ENCODE assay signal across 8 cellular contexts in the genomic region with DNA sequence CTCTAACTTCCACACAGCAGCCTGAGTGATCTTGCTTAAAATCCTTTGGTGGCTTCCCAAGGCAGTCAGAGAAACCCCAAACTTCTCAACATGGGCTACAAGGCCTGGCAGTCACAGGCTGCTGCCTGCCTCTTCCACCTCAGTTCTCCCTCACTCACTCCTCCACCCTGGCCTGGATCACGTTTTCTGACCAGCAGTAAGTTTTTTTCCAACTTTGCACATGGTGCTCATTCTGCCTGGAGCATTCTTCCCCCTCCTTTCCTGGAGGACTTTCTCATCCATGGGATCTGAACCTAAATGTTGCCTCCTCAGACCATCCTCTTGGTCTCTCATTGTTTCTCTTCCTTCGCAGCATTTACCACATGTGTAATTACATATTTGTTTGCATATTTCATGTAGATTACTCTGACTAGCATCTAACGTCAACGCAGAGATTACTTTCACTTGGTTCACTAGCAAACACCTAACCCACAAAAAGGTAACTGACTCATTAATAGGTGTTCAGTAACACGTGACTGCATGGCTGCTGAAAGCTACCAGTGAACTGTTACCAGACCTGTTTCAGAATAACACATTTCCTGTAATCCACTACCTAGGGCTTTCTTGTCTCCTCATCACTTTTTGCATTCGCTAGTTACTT.
DNase-seq lines count a peak whose midpoint lies in the region; ATAC-seq lines count a peak whose summit lies in the region.

No MANE protein-coding gene starts in this region.

- ATAC-seq in GM19463 (IDR thresholded peaks at IDR 0.05; ENCODE audit: unreplicated experiment) (peak; percentile 73), HG03520 (IDR thresholded peaks at IDR 0.05; ENCODE audit: unreplicated experiment) (peak; percentile 67)

- H3K27ac ChIP-seq in BLaER1 treated with 17β-estradiol and CSF1 and Interleukin-3, amounts not matched to agents 10 nM and 100 nM, result peak overlapping the region in 2 of 11 experiments; percentile 19 to 35; a peak in 2 of 22 replicates

- no peaks in the 10 kb centered on the region for H3K9me3 ChIP-seq in BLaER1 treated with 17β-estradiol and CSF1 and Interleukin-3, amounts not matched to agents 10 nM and 100 nM (replicated peaks in 1 of 11)

- peak overlapping the region in 1 of 11 experiments; percentile 12; a peak in 2 of 22 replicates for H3K9ac ChIP-seq in BLaER1 treated with 17β-estradiol and CSF1 and Interleukin-3, amounts not matched to agents 10 nM and 100 nM

- H3K4me2 ChIP-seq in BLaER1 treated with 17β-estradiol and CSF1 and Interleukin-3, amounts not matched to agents 10 nM and 100 nM, result peak overlapping the region in 8 of 11 experiments; percentile 3 to 87 (median 18); a peak in 10 of 22 replicates

- H3K4me3 ChIP-seq in BLaER1 treated with 17β-estradiol and CSF1 and Interleukin-3, amounts not matched to agents 10 nM and 100 nM, result no peak overlapping the region

- peaks cover 55 to 100% (median 98%) of the 10 kb centered on the region in 11 experiments; a peak in 21 of 22 replicates for H4K20me1 ChIP-seq in BLaER1 treated with 17β-estradiol and CSF1 and Interleukin-3, amounts not matched to agents 10 nM and 100 nM

- H3K27me3 ChIP-seq in BLaER1 treated with 17β-estradiol and CSF1 and Interleukin-3, amounts not matched to agents 10 nM and 100 nM, result no peaks in the 10 kb centered on the region

- peaks cover 51 to 85% (median 68%) of the 10 kb centered on the region in 11 experiments for H3K36me3 ChIP-seq in BLaER1 treated with 17β-estradiol and CSF1 and Interleukin-3, amounts not matched to agents 10 nM and 100 nM

- peaks cover 49 to 100% (median 64%) of the 10 kb centered on the region in 10 experiments for H3K4me1 ChIP-seq in BLaER1 treated with 17β-estradiol and CSF1 and Interleukin-3, amounts not matched to agents 10 nM and 100 nM

- DNase-seq in activated gamma-delta T cell treated with anti-CD3 and anti-CD28 coated beads, Interleukin-2, amount 50 U/mL, for 16 hours (ENCODE audit: low read depth), result peak; percentile 37
- DNase-seq in stimulated activated CD4-positive, alpha-beta T cell treated with anti-CD3 and anti-CD28 coated beads, Interleukin-2, amount 100 ng/mL, for 24 hours, result peak; percentile 22 to 42
- DNase-seq in RPMI8226, result no peak
- DNase-seq in amygdala (lab: John Stamatoyannopoulos, UW), result no peak
- no peak for DNase-seq in DMS114 treated with DMSO at 0.1 percent for 48 hours (lab: John Stamatoyannopoulos, UW; ENCODE audit: unreplicated experiment)

Comparison
In these comparisons a context has a peak if more than half of its experiments do, and no peak if none do; other contexts are left out.
1. DNase-seq: peak in activated gamma-delta T cell treated with anti-CD3 and anti-CD28 coated beads, Interleukin-2, amount 50 U/mL, for 16 hours (single experiment) and stimulated activated CD4-positive, alpha-beta T cell treated with anti-CD3 and anti-CD28 coated beads, Interleukin-2, amount 100 ng/mL, for 24 hours (2 of 2); none in RPMI8226 (single experiment), amygdala (0 of 56) and DMS114 treated with DMSO at 0.1 percent for 48 hours (single experiment).